In the genomic region with DNA sequence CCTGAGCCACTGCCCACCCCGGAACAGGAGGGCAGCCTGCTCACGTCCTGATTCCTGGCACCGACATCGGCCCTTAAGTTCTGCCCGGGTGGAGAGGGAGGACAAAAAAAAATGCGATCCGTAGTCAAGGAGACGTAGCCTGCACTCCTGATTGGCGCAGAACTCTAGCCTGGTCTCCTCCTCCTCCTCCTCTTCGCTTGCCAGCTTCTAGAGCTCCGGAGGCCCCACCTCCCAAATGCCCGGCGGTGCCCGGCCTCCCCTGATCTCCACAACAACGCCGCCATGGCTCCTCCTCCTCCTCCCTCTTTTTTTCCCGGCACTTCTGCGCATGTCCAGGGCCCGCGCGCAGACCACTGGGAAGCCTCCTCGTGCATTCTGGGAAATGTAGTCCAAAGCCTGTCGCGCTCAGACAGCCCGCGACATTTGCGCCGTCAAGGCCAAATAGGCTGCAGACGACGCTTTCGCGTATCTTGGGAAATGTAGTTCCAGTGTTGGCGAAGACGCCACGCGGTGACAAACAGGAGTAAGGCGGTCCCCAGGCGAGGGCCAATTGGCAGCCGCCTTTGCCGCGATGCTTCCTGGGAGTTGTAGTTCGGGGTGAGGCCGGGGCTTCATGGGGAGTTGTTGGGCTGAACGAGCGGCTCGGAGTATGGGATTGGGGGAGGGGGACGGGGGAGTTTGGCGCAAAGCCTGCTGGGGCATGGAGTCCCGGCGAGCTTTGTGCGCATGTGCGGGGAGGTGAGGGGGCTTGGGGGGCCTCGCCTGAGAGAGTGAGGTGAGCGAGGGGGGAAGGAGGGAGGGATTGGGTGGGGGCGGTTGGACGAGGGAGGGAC, we compare ENCODE assay signal across 8 cellular contexts. TPM values are rescaled to one million over a fixed set of nuclear protein-coding genes. Genes with fewer than 3 reads are reported as not detected.
DNase-seq lines count a peak whose midpoint lies in the region; ATAC-seq, FAIRE-seq and TF ChIP-seq lines count a peak whose summit lies in the region.

A gene (plus strand): TSS at position 705 of the 833 bp plus-strand sequence. CDS start 5,625 bp downstream, outside the sequence.

- peak; percentile 97 for FAIRE-seq in pancreas (lab: Jason Lieb, UNC)

- peak; percentile 31 to 64 for TF ChIP-seq POLR2A in tibial nerve (IDR thresholded peaks at IDR 0.05)

- peak; percentile 91 to 97 for TF ChIP-seq EP300 in tibial nerve (IDR thresholded peaks at IDR 0.05)

- H3K27me3 ChIP-seq in adipocyte (replicated peaks; ENCODE audit: control insufficient read depth, insufficient read depth, low read length) (no peaks in the 10 kb centered on the region), pancreas (no peaks in the 10 kb centered on the region), tibial nerve (no peaks in the 10 kb centered on the region)

- H3K27ac ChIP-seq in pancreas (peak within 1 kb of the TSS; percentile 88 to 95 (median 94)), tibial nerve (peak within 1 kb of the TSS; percentile 88 to 95 (median 92))

- H3K4me3 ChIP-seq in GM12865 (ENCODE audit: low read depth, low read length) = peak within 1 kb of the TSS; percentile 72
- peak within 1 kb of the TSS; percentile 81 for H3K4me3 ChIP-seq in adipocyte (ENCODE audit: low read length)
- H3K4me3 ChIP-seq in pancreas = peak within 1 kb of the TSS; percentile 6 to 48 (median 38)
- peak within 1 kb of the TSS; percentile 39 to 66 (median 53) for H3K4me3 ChIP-seq in tibial nerve

- 0 to 1% methylated on average over 56 of the region's 56 CpGs for WGBS in pancreas, 2 donors
- whole genome bisulfite sequencing in tibial nerve, 2 donors = 0 to 1% methylated on average over 54 to 55 of the region's 56 CpGs

- intact Hi-C loops in Right ventricle myocardium superior (cut with DNase I) (loop anchor here (2.0 kb wide), 1 partner anchor 20 kb away; a partner anchor contains a TSS), pancreas (cut with DNase I) (no loop called here)

- H3K36me3 ChIP-seq in adipocyte (ENCODE audit: control insufficient read depth, insufficient read depth, low read length, severe bottlenecking) (no peaks in the 10 kb centered on the region), pancreas (no peaks in the 10 kb centered on the region), tibial nerve (peaks cover 0 to under 1% (median 0%) of the 10 kb centered on the region in 3 donors)

- peak within 1 kb of the TSS; percentile 82 for H3K9ac ChIP-seq in adipocyte (ENCODE audit: low read length)

- DNase-seq in GM12865 (ENCODE audit: low read depth) (peak; percentile 99), NCI-H1417 treated with DMSO at 0.1 percent for 48 hours (lab: John Stamatoyannopoulos, UW) (peak; percentile 98), T follicular helper cell (ENCODE audit: low read depth) (peak; percentile 100), adipocyte (ENCODE audit: low read depth) (peak; percentile 100), Right ventricle myocardium superior (peak; percentile 99), pancreas (peak; percentile 97 to 100 (median 100)), tibial nerve (ENCODE audit: low spot score in 2 of 2) (peak; percentile 96 to 97)

- H3K9me3 ChIP-seq in adipocyte (ENCODE audit: control insufficient read depth, low read length) (no peaks in the 10 kb centered on the region), pancreas (no peaks in the 10 kb centered on the region), tibial nerve (no peaks in the 10 kb centered on the region)

- ATAC-seq in HG02763 (IDR thresholded peaks at IDR 0.05; ENCODE audit: unreplicated experiment) = peak; percentile 91
- ATAC-seq in Right ventricle myocardium superior (ENCODE audit: poor library complexity) = peak; percentile 96
- peak; percentile 72 to 85 (median 76) for ATAC-seq in pancreas

- TF ChIP-seq CTCF in GM12865 (IDR thresholded peaks at IDR 0.05; ENCODE audit: insufficient read depth, low read depth, low read length, missing control alignments) (no peak), pancreas (IDR thresholded peaks at IDR 0.05) (no peak), tibial nerve (IDR thresholded peaks at IDR 0.05) (peak in 1 of 5 experiments; percentile 32)

- H3K4me1 ChIP-seq in adipocyte (ENCODE audit: control insufficient read depth, insufficient read depth, low read length) (peaks cover 19% of the 10 kb centered on the region), pancreas (peaks cover 53 to 79% (median 77%) of the 10 kb centered on the region in 3 donors), tibial nerve (peaks cover 0 to 32% (median 6%) of the 10 kb centered on the region in 4 donors)

RNA-seq across cellular contexts. Expression of the gene that starts here (rescaled TPM):
- total RNA-seq in Right ventricle myocardium superior (26.7 TPM), pancreas (10 to 100 TPM; 27.9 to 47.9 (median 32.5) TPM), tibial nerve (10 to 100 TPM; 22.3 to 48.6 (median 41.2) TPM)
- 10 to 100 TPM; 67.5 to 99.0 TPM for polyA plus RNA-seq in pancreas

Comparison
In these comparisons a context has a peak if more than half of its experiments do, and no peak if none do; other contexts are left out.
1. Peak in every context shown above with its lines: DNase-seq, ATAC-seq, H3K4me3 ChIP-seq and H3K27ac ChIP-seq.